Comparison of ENCODE assay signal across 2 cellular contexts in the genomic region with DNA sequence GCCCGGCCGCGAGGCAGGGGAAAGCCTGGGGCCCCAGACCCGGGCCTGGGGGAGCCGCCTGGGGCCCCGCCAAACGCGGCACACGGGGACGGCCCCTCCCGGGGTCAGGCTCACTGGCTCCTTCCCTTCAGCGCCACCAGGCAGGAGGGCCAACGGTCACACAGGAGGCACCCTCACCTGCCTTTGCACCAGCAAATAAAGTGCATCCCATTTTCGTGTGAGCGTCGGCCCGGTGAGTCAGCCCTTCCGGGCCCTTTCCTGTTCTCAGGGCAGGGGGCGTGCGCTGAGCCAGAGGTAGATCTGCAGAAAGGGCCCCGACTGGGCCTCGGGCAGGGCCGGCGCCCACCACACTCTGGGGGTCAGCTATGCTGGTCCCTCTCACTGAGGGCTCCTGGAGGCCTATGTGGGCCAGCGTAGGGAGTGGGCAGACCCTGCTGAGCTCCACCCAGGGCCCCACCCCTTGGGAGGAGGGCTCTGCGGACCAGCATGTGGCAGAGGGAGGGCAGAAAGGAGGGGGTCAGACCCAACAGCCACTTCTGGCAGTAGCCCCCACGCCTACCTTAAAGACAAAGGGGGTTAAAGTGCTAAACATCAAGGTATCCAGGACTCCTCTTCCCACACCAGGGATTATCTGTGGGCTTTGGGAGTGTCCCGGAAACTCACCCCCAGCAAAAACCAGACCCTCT.
TF ChIP-seq lines count a peak whose summit lies in the region.

No MANE protein-coding gene starts in this region.

TF ChIP-seq in HEK293, 187 proteins besides CTCF, POLR2A, EP300 and RAD21 (continued from another document and continues in another):
- TF ChIP-seq EGR2 (tag by site-specific recombination; IDR thresholded peaks at IDR 0.05; ENCODE audit: low read depth) (peak; percentile 56; the same call in 1 of the 2 replicates), ZNF121 (tag by site-specific recombination; IDR thresholded peaks at IDR 0.05) (0 out of 2 replicates have a peak, but pooled peaks have one; percentile 42), ZNF585B (tag by site-specific recombination; IDR thresholded peaks at IDR 0.05) (no peak), KLF10 (tag by site-specific recombination; IDR thresholded peaks at IDR 0.05) (peak; percentile 39; the same call in 1 of the 2 replicates), ZNF398 (tag by site-specific recombination; IDR thresholded peaks at IDR 0.05) (peak; percentile 72; the same call in 1 of the 2 replicates), ZNF510 (tag by site-specific recombination; IDR thresholded peaks at IDR 0.05; ENCODE audit: insufficient replicate concordance) (no peak), ZXDB (tag by site-specific recombination; IDR thresholded peaks at IDR 0.05) (peak; percentile 20), SALL2 (tag by site-specific recombination; IDR thresholded peaks at IDR 0.05; ENCODE audit: borderline replicate concordance) (no peak), ZNF768 (tag by site-specific recombination; IDR thresholded peaks at IDR 0.05) (no peak), ZNF274 (IDR thresholded peaks at IDR 0.05; ENCODE audit: low read length) (no peak), ZNF274 (tag by site-specific recombination; IDR thresholded peaks at IDR 0.05; ENCODE audit: borderline replicate concordance) (no peak), REST (tag by site-specific recombination; IDR thresholded peaks at IDR 0.05) (no peak), ZNF223 (tag by site-specific recombination; IDR thresholded peaks at IDR 0.05) (no peak), ZNF785 (tag by site-specific recombination; IDR thresholded peaks at IDR 0.05) (no peak), ZNF335 (tag by site-specific recombination; conservative IDR thresholded peaks at IDR 0.05) (peak; percentile 87), TRIM28 (IDR thresholded peaks at IDR 0.05; ENCODE audit: borderline replicate concordance, low read length) (no peak), ZNF37A (tag by site-specific recombination; IDR thresholded peaks at IDR 0.05) (no peak), ZNF596 (tag by site-specific recombination; IDR thresholded peaks at IDR 0.05) (no peak), ZNF747 (tag by site-specific recombination; IDR thresholded peaks at IDR 0.05) (no peak), SP3 (tag by site-specific recombination; IDR thresholded peaks at IDR 0.05) (peak; percentile 95), ZBTB7A (tag by site-specific recombination; IDR thresholded peaks at IDR 0.05; ENCODE audit: low read depth) (peak; percentile 70), OSR2 (tag by site-specific recombination; IDR thresholded peaks at IDR 0.05) (no peak), ZNF10 (tag by site-specific recombination; IDR thresholded peaks at IDR 0.05) (no peak; the same call in 1 of the 2 replicates), ZNF202 (tag by site-specific recombination; IDR thresholded peaks at IDR 0.05; ENCODE audit: borderline replicate concordance) (no peak), ZNF211 (tag by site-specific recombination; IDR thresholded peaks at IDR 0.05; ENCODE audit: low read depth) (no peak), ZNF423 (tag by site-specific recombination; IDR thresholded peaks at IDR 0.05) (no peak), ZNF777 (tag by site-specific recombination; IDR thresholded peaks at IDR 0.05; ENCODE audit: borderline replicate concordance) (no peak), ZNF555 (tag by site-specific recombination; conservative IDR thresholded peaks at IDR 0.05) (no peak), ZNF112 (tag by site-specific recombination; IDR thresholded peaks at IDR 0.05) (no peak), ZNF133 (tag by site-specific recombination; IDR thresholded peaks at IDR 0.05) (no peak)
- TF ChIP-seq, protein P1, sequence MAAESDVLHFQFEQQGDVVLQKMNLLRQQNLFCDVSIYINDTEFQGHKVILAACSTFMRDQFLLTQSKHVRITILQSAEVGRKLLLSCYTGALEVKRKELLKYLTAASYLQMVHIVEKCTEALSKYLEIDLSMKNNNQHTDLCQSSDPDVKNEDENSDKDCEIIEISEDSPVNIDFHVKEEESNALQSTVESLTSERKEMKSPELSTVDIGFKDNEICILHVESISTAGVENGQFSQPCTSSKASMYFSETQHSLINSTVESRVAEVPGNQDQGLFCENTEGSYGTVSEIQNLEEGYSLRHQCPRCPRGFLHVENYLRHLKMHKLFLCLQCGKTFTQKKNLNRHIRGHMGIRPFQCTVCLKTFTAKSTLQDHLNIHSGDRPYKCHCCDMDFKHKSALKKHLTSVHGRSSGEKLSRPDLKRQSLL (tag by site-specific recombination; IDR thresholded peaks at IDR 0.05): no peak

TF ChIP-seq in HepG2, 621 proteins besides CTCF, POLR2A, EP300 and RAD21 (continued from another document and continues in another):
- TF ChIP-seq, protein P2, sequence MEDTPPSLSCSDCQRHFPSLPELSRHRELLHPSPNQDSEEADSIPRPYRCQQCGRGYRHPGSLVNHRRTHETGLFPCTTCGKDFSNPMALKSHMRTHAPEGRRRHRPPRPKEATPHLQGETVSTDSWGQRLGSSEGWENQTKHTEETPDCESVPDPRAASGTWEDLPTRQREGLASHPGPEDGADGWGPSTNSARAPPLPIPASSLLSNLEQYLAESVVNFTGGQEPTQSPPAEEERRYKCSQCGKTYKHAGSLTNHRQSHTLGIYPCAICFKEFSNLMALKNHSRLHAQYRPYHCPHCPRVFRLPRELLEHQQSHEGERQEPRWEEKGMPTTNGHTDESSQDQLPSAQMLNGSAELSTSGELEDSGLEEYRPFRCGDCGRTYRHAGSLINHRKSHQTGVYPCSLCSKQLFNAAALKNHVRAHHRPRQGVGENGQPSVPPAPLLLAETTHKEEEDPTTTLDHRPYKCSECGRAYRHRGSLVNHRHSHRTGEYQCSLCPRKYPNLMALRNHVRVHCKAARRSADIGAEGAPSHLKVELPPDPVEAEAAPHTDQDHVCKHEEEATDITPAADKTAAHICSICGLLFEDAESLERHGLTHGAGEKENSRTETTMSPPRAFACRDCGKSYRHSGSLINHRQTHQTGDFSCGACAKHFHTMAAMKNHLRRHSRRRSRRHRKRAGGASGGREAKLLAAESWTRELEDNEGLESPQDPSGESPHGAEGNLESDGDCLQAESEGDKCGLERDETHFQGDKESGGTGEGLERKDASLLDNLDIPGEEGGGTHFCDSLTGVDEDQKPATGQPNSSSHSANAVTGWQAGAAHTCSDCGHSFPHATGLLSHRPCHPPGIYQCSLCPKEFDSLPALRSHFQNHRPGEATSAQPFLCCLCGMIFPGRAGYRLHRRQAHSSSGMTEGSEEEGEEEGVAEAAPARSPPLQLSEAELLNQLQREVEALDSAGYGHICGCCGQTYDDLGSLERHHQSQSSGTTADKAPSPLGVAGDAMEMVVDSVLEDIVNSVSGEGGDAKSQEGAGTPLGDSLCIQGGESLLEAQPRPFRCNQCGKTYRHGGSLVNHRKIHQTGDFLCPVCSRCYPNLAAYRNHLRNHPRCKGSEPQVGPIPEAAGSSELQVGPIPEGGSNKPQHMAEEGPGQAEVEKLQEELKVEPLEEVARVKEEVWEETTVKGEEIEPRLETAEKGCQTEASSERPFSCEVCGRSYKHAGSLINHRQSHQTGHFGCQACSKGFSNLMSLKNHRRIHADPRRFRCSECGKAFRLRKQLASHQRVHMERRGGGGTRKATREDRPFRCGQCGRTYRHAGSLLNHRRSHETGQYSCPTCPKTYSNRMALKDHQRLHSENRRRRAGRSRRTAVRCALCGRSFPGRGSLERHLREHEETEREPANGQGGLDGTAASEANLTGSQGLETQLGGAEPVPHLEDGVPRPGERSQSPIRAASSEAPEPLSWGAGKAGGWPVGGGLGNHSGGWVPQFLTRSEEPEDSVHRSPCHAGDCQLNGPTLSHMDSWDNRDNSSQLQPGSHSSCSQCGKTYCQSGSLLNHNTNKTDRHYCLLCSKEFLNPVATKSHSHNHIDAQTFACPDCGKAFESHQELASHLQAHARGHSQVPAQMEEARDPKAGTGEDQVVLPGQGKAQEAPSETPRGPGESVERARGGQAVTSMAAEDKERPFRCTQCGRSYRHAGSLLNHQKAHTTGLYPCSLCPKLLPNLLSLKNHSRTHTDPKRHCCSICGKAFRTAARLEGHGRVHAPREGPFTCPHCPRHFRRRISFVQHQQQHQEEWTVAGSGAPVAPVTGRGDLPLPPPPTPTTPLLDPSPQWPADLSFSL (CRISPR knock-in tag; IDR thresholded peaks at IDR 0.05): no peak
- no peak for TF ChIP-seq ZNF101 (CRISPR knock-in tag; IDR thresholded peaks at IDR 0.05; ENCODE audit: borderline replicate concordance, low read depth)
- no peak for TF ChIP-seq IRF9 (CRISPR knock-in tag; IDR thresholded peaks at IDR 0.05; ENCODE audit: borderline replicate concordance)
- TF ChIP-seq REST (IDR thresholded peaks at IDR 0.05; ENCODE audit: borderline replicate concordance in 1 of 2, low read depth in 1 of 2, low read length in 2 of 2): no peak
- TF ChIP-seq TAF15 (IDR thresholded peaks at IDR 0.05; ENCODE audit: low read depth, low read length, poor library complexity, severe bottlenecking): peak; percentile 93
- TF ChIP-seq RBFOX2 (IDR thresholded peaks at IDR 0.05; ENCODE audit: low read depth, low read length): peak; percentile 79
- no peak for TF ChIP-seq ZNF709 (CRISPR knock-in tag; IDR thresholded peaks at IDR 0.05)
- TF ChIP-seq, protein P3, sequence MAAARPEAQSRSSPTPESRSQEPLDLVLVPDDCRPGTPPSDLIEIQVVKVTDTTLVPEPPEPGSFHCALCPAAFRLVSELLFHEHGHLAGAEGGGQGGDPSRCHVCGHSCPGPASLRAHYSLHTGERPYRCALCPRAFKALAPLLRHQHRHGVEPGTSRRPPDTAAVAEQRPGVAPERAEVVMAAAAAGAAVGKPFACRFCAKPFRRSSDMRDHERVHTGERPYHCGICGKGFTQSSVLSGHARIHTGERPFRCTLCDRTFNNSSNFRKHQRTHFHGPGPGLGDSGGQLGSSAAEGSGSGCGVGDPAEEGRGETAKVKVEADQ (CRISPR knock-in tag; IDR thresholded peaks at IDR 0.05; ENCODE audit: borderline replicate concordance): peak; percentile 78; the same call in 1 of the 2 replicates
- no peak for TF ChIP-seq DNMT1 (CRISPR knock-in tag; IDR thresholded peaks at IDR 0.05)
- no peak for TF ChIP-seq ZNF605 (CRISPR knock-in tag; IDR thresholded peaks at IDR 0.05)
- TF ChIP-seq ZNF879 (CRISPR knock-in tag; IDR thresholded peaks at IDR 0.05): no peak
- peak; percentile 68 for TF ChIP-seq TFE3 (CRISPR knock-in tag; IDR thresholded peaks at IDR 0.05)
- peak; percentile 19; the same call in 1 of the 2 replicates for TF ChIP-seq MEIS2 (CRISPR knock-in tag; IDR thresholded peaks at IDR 0.05)
- TF ChIP-seq IRF2 (CRISPR knock-in tag; IDR thresholded peaks at IDR 0.05): peak; percentile 85
- no peak for TF ChIP-seq GPBP1L1 (CRISPR knock-in tag; IDR thresholded peaks at IDR 0.05)
- TF ChIP-seq HIVEP1 (CRISPR knock-in tag; IDR thresholded peaks at IDR 0.05): peak; percentile 94
- no peak for TF ChIP-seq ZBTB37 (CRISPR knock-in tag; IDR thresholded peaks at IDR 0.05)
- no peak for TF ChIP-seq LCORL (IDR thresholded peaks at IDR 0.05)
- peak; percentile 78 for TF ChIP-seq LCORL (CRISPR knock-in tag; IDR thresholded peaks at IDR 0.05)
- TF ChIP-seq PLRG1 (conservative IDR thresholded peaks at IDR 0.05): no peak
